9 cellular contexts compared by ENCODE assay signal in the genomic region with DNA sequence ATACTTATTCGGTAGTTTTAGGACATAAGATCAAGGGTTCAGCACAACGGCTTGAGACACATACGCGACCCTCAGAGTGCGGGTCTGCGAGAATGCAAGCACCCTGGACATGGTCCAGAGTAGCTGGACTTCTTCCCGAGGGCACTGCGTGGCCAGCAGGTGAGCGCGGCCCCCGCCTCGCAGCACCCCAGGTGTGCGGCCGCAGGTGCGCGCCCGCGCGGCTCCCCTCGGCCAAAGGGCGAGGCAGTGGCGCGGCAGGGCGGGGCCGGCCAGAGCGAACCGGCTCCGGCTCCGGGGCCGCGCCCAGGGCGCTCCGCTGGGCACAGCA. TPM values are rescaled to one million over a fixed set of nuclear protein-coding genes. Genes with fewer than 3 reads are reported as not detected.
DNase-seq lines count a peak whose midpoint lies in the region; ATAC-seq, FAIRE-seq and TF ChIP-seq lines count a peak whose summit lies in the region.
"Had no signal": no experiment of that assay in that cellular context is flagged by ENCODE, and none has a peak within 500 bp of the region (broad histone marks: within the 10 kb centered on the region; RNA-seq: fewer than 3 reads in every experiment).

No MANE protein-coding gene starts in this region.

- peaks cover 40% of the 10 kb centered on the region for H3K27me3 Mint-ChIP-seq in stimulated activated naive CD8-positive, alpha-beta T cell treated with anti-CD3 and anti-CD28 coated beads, Interleukin-15, Interleukin-2, amounts not matched to agents 100 ng/mL and 50 ng/mL, for 24 hours
- peaks cover 9% of the 10 kb centered on the region for H3K27me3 Mint-ChIP-seq in mesothelial cell of epicardium (ENCODE audit: low read depth)

- no peak for FAIRE-seq in GM19239 (lab: Jason Lieb, UNC)
- FAIRE-seq: TTC549 had no signal

- H3K27me3 ChIP-seq in brain microvascular endothelial cell (replicated peaks) = no peaks in the 10 kb centered on the region

- no peak for ATAC-seq in stimulated activated naive CD8-positive, alpha-beta T cell treated with anti-CD3 and anti-CD28 coated beads, Interleukin-15, Interleukin-2, amounts not matched to agents 100 U/mL and 50 U/mL, for 24 hours

- in situ Hi-C loops in brain microvascular endothelial cell (cut with HindIII; ENCODE audit: low pct_ligation_motif_present, low sequenced_read_pairs) = no loop called here

- H3K4me1 Mint-ChIP-seq in stimulated activated naive CD8-positive, alpha-beta T cell treated with anti-CD3 and anti-CD28 coated beads, Interleukin-15, Interleukin-2, amounts not matched to agents 100 ng/mL and 50 ng/mL, for 24 hours (ENCODE audit: low read depth) = peaks cover 3% of the 10 kb centered on the region
- peaks cover 20% of the 10 kb centered on the region for H3K4me1 Mint-ChIP-seq in mesothelial cell of epicardium

- no peak for DNase-seq in stimulated activated naive CD8-positive, alpha-beta T cell treated with anti-CD3 and anti-CD28 coated beads, Interleukin-15, Interleukin-2, amounts not matched to agents 100 U/mL and 50 U/mL, for 24 hours
- DNase-seq in brain microvascular endothelial cell (no peak), mesothelial cell of epicardium (ENCODE audit: low spot score in 2 of 2, unreplicated experiment in 2 of 2) (no peak), superior temporal gyrus (ENCODE audit: extremely low spot score) (no peak), GM19239 (ENCODE audit: insufficient read length, low spot score) (no peak), Kasumi-1 (lab: John Stamatoyannopoulos, UW) (no peak), OCI-M1 (lab: John Stamatoyannopoulos, UW) (no peak)

- H3K36me3 ChIP-seq in brain microvascular endothelial cell (replicated peaks) = no peaks in the 10 kb centered on the region

- no peaks in the 10 kb centered on the region for H3K9me3 Mint-ChIP-seq in stimulated activated naive CD8-positive, alpha-beta T cell treated with anti-CD3 and anti-CD28 coated beads, Interleukin-15, Interleukin-2, amounts not matched to agents 100 ng/mL and 50 ng/mL, for 24 hours
- H3K9me3 Mint-ChIP-seq in mesothelial cell of epicardium = no peaks in the 10 kb centered on the region

- no peak for TF ChIP-seq CTCF in brain microvascular endothelial cell (IDR thresholded peaks at IDR 0.05; ENCODE audit: low read depth, low read length, missing control alignments)
- TF ChIP-seq CTCF in mesothelial cell of epicardium (IDR thresholded peaks at IDR 0.05; ENCODE audit: unreplicated experiment) = no peak

- no peaks in the 10 kb centered on the region for H3K36me3 Mint-ChIP-seq in stimulated activated naive CD8-positive, alpha-beta T cell treated with anti-CD3 and anti-CD28 coated beads, Interleukin-15, Interleukin-2, amounts not matched to agents 100 ng/mL and 50 ng/mL, for 24 hours (ENCODE audit: low read depth)
- peaks cover 2% of the 10 kb centered on the region for H3K36me3 Mint-ChIP-seq in mesothelial cell of epicardium

- H3K27ac ChIP-seq in brain microvascular endothelial cell = no peak overlapping the region

- peak overlapping the region; percentile 64 for H3K4me3 Mint-ChIP-seq in stimulated activated naive CD8-positive, alpha-beta T cell treated with anti-CD3 and anti-CD28 coated beads, Interleukin-15, Interleukin-2, amounts not matched to agents 100 ng/mL and 50 ng/mL, for 24 hours
- peak overlapping the region; percentile 98 for H3K4me3 Mint-ChIP-seq in mesothelial cell of epicardium

- H3K27ac Mint-ChIP-seq in stimulated activated naive CD8-positive, alpha-beta T cell treated with anti-CD3 and anti-CD28 coated beads, Interleukin-15, Interleukin-2, amounts not matched to agents 100 ng/mL and 50 ng/mL, for 24 hours = no peak overlapping the region
- H3K27ac Mint-ChIP-seq in mesothelial cell of epicardium = peak overlapping the region; percentile 37

- H3K4me3 ChIP-seq in brain microvascular endothelial cell (ENCODE audit: low read depth, low read length) = peak overlapping the region; percentile 71

RNA-seq across cellular contexts. Expression of a gene that starts 0.3 kb away (rescaled TPM):
- total RNA-seq in mesothelial cell of epicardium = 12.6 to 13.5 TPM (median 13.4 TPM) in 3 replicates
